8 cellular contexts compared by ENCODE assay signal in the genomic region with DNA sequence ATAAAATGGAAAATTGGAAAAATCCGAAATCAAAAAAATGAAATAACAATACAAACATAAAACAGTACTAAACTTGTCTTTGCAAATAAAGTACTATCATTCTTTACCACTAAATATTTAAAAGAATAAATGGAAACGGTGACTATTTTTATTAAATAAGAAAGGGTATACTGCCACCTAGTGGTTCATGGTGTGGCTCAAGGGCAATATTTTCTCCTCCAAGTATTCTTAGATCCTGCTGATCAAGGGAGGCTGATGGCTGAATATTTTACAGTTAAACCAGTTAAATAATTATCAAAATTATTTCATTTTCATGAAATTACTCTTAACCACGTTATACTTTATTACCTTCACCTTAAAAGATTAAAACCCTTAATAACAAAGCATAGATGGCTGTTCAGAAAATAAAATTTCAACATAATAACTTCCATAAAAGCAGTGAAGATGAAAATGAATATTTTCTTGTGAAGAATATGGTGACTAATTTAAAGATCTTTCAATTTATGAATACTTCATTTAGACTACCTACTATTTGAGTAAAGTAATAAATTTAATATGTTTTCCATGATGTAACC.
DNase-seq lines count a peak whose midpoint lies in the region; ATAC-seq and TF ChIP-seq lines count a peak whose summit lies in the region.

No MANE protein-coding gene starts in this region.

- H3K4me3 ChIP-seq in HAP-1 = no peak overlapping the region
- no peak overlapping the region for H3K4me3 ChIP-seq in thyroid gland (replicated peaks in 1 of 3)

- no peaks in the 10 kb centered on the region for H3K36me3 ChIP-seq in HAP-1 (replicated peaks)
- no peaks in the 10 kb centered on the region for H3K36me3 ChIP-seq in thyroid gland

- intact Hi-C loops in activated CD8-positive, alpha-beta T cell treated with anti-CD3 and anti-CD28 coated beads for 36 hours (cut with micrococcal nuclease) = no loop called here
- intact Hi-C loops in thyroid gland (cut with DNase I) (no loop called here), Right ventricle myocardium inferior (cut with DNase I) (loop anchor here (10.0 kb wide), 1 partner anchor 1787 kb away; no protein-coding TSS in a partner anchor)

- TF ChIP-seq POLR2A in thyroid gland (IDR thresholded peaks at IDR 0.05) = no peak

- H3K27me3 ChIP-seq in HAP-1 (ENCODE audit: low read depth) (no peaks in the 10 kb centered on the region), thyroid gland (no peaks in the 10 kb centered on the region)

- POLR2A ChIA-PET in activated CD8-positive, alpha-beta T cell treated with anti-CD3 and anti-CD28 coated beads for 36 hours (lab: Charles Lee) = no interaction called here

- no peak for ATAC-seq in activated CD8-positive, alpha-beta T cell treated with anti-CD3 and anti-CD28 coated beads for 36 hours
- ATAC-seq in HG02588 (IDR thresholded peaks at IDR 0.05; ENCODE audit: unreplicated experiment) = no peak
- ATAC-seq in Right ventricle myocardium inferior = no peak

- in situ Hi-C loops in HAP-1 (cut with MboI; ENCODE audit: low sequenced_read_pairs) = no loop called here

- no peak overlapping the region for H3K27ac ChIP-seq in thyroid gland

- H3K9me3 ChIP-seq in HAP-1 (no peaks in the 10 kb centered on the region), thyroid gland (no peaks in the 10 kb centered on the region)

- peaks cover 2% of the 10 kb centered on the region for H3K27me3 Mint-ChIP-seq in activated CD8-positive, alpha-beta T cell treated with anti-CD3 and anti-CD28 coated beads for 36 hours

- no peaks in the 10 kb centered on the region for H3K4me1 ChIP-seq in HAP-1
- H3K4me1 ChIP-seq in thyroid gland = no peaks in the 10 kb centered on the region

- H3K4me1 Mint-ChIP-seq in activated CD8-positive, alpha-beta T cell treated with anti-CD3 and anti-CD28 coated beads for 36 hours (ENCODE audit: low read depth) = no peaks in the 10 kb centered on the region

- CTCF ChIA-PET in activated CD8-positive, alpha-beta T cell treated with anti-CD3 and anti-CD28 coated beads for 36 hours (lab: Charles Lee) = interaction anchor here (0.7 to 2.9 kb wide), 7 partner anchors 12 to 1626 kb away, joined by 3 to 6 read pairs (median 3); no protein-coding TSS in a partner anchor

- H3K4me3 Mint-ChIP-seq in activated CD8-positive, alpha-beta T cell treated with anti-CD3 and anti-CD28 coated beads for 36 hours = no peak overlapping the region

- WGBS in thyroid gland, 2 donors = 1% methylated on average over 3 of the region's 3 CpGs

- no peaks in the 10 kb centered on the region for H3K9me3 Mint-ChIP-seq in activated CD8-positive, alpha-beta T cell treated with anti-CD3 and anti-CD28 coated beads for 36 hours

- H3K36me3 Mint-ChIP-seq in activated CD8-positive, alpha-beta T cell treated with anti-CD3 and anti-CD28 coated beads for 36 hours (ENCODE audit: low read depth) = no peaks in the 10 kb centered on the region

- peak; percentile 47 for DNase-seq in D341Med (ENCODE audit: low spot score)
- DNase-seq in HAP-1 (ENCODE audit: low spot score in 2 of 2) = peak; percentile 34 to 45
- peak; percentile 83 for DNase-seq in NCI-H2227 treated with DMSO at 0.1 percent for 48 hours (lab: John Stamatoyannopoulos, UW)
- peak; percentile 35 for DNase-seq in activated CD8-positive, alpha-beta T cell treated with anti-CD3 and anti-CD28 coated beads for 36 hours
- peak; percentile 23 for DNase-seq in iPS-NIHi11 (ENCODE audit: low spot score)
- peak in 1 of 2 donors; percentile 2 for DNase-seq in thyroid gland
- DNase-seq in Right ventricle myocardium inferior (ENCODE audit: missing footprints) = no peak

- H3K27ac Mint-ChIP-seq in activated CD8-positive, alpha-beta T cell treated with anti-CD3 and anti-CD28 coated beads for 36 hours = no peak overlapping the region

- TF ChIP-seq CTCF in activated CD8-positive, alpha-beta T cell treated with anti-CD3 and anti-CD28 coated beads for 36 hours (IDR thresholded peaks at IDR 0.05) = peak; percentile 77
- TF ChIP-seq CTCF in thyroid gland (IDR thresholded peaks at IDR 0.05) = peak in 5 of 6 experiments; percentile 19 to 68 (median 44)
